ENCODE assay signal across 10 cellular contexts in the genomic region with DNA sequence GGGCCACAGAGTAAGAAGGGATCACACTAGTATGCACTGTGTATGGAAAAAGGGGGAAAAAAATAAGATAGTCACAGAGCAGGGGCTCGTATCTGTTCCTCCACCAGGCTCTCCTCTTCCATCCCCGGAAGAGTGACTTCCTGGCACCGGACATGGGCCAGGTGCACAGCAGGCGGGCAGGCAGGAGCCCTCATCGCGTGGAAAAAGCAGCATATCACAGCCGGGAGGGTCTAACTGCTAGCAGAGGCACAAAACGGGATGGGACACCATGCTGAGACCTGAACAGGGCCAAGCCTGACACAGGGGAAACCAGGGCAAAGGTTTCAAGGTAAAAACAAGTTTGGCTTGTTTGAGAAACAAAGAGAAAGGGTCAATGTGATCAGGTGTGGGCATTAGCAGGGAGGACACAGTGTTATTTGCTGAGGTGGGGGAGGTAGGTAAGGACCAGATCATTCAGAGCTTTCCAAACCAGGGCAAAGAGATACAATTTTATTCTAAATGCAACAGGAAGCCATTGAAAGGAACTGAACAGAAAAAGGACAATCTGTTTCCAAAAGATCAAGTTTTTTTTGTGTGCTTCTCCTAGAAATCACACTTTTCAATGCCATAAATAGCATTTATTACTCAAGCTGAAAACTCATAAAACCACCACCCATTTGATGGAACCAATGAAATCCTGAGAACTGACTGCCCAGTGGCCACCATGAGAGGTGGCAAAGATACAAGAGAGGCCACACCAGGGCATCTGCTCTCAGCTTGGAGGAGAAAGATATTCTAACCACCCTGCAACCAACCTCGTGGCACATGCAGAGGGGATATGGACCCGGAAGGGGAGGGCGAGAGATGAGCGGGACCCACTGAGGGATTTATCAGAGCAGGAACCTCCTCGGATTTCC. TPM values are rescaled to one million over a fixed set of nuclear protein-coding genes. Genes with fewer than 3 reads are reported as not detected.
DNase-seq lines count a peak whose midpoint lies in the region; ATAC-seq and TF ChIP-seq lines count a peak whose summit lies in the region.
"Had no signal": no experiment of that assay in that cellular context is flagged by ENCODE, and none has a peak within 500 bp of the region (broad histone marks: within the 10 kb centered on the region; RNA-seq: fewer than 3 reads in every experiment).

No MANE protein-coding gene starts in this region.

- CTCF ChIA-PET in activated B cell treated with CpG ODN at 0.5 μM for 24 hours (lab: Charles Lee), result no interaction called here

- ATAC-seq in heart right ventricle (peak in 1 of 8 donors; percentile 15), Right ventricle myocardium superior (ENCODE audit: poor library complexity) (no peak), activated B cell treated with CpG ODN at 0.5 μM for 24 hours (ENCODE audit: low read depth) (no peak), lung (ENCODE audit: insufficient read depth, low FRiP score) (no peak), upper lobe of left lung (ENCODE audit: low FRiP score in 2 of 2) (no peak)
- ATAC-seq: activated CD4-positive, CD25-positive, alpha-beta regulatory T cell treated with anti-CD3 and anti-CD28 coated beads, Interleukin-2, amount 50 U/mL, for 24 hours had no signal

- H3K4me3 Mint-ChIP-seq in activated B cell treated with CpG ODN at 0.5 μM for 24 hours, result no peak overlapping the region
- no peak overlapping the region for H3K4me3 Mint-ChIP-seq in osteocyte (ENCODE audit: unreplicated experiment)

- peaks cover 26 to 80% (median 65%) of the 10 kb centered on the region in 9 donors for H3K4me1 ChIP-seq in heart right ventricle
- H3K4me1 ChIP-seq in lung (ENCODE audit: control insufficient read depth in 2 of 2, insufficient read depth in 2 of 2, low read length in 2 of 2), result peaks cover 27 to 30% of the 10 kb centered on the region in 2 donors
- peaks cover 73 to 83% (median 77%) of the 10 kb centered on the region in 4 donors for H3K4me1 ChIP-seq in upper lobe of left lung

- H3K27me3 ChIP-seq in heart right ventricle, result no peaks in the 10 kb centered on the region
- no peaks in the 10 kb centered on the region for H3K27me3 ChIP-seq in lung (ENCODE audit: control insufficient read depth, insufficient read depth)
- no peaks in the 10 kb centered on the region for H3K27me3 ChIP-seq in upper lobe of left lung

- no peak for TF ChIP-seq POLR2A in upper lobe of left lung (IDR thresholded peaks at IDR 0.05)

- DNase-seq in heart right ventricle (no peak), Right ventricle myocardium superior (no peak), activated B cell treated with CpG ODN at 0.5 μM for 24 hours (no peak), lung (ENCODE audit: low spot score) (peak; percentile 28), upper lobe of left lung (no peak), osteocyte (ENCODE audit: extremely low spot score, unreplicated experiment) (no peak), NCI-H2227 (lab: John Stamatoyannopoulos, UW; ENCODE audit: unreplicated experiment) (no peak), retina (no peak)
- DNase-seq: NCI-H2227 treated with DMSO at 0.1 percent for 48 hours had no signal

- H3K36me3 Mint-ChIP-seq in activated B cell treated with CpG ODN at 0.5 μM for 24 hours (ENCODE audit: low read depth) (peaks cover 15% of the 10 kb centered on the region), osteocyte (ENCODE audit: unreplicated experiment) (no peaks in the 10 kb centered on the region)

- POLR2A ChIA-PET in activated B cell treated with CpG ODN at 0.5 μM for 24 hours (lab: Charles Lee), result no interaction called here

- 53 to 61% methylated on average over 13 of the region's 13 CpGs for WGBS in heart right ventricle, 2 donors
- 36 to 39% methylated on average over 13 of the region's 13 CpGs for WGBS in lung, 2 donors
- 33 to 34% methylated on average over 13 of the region's 13 CpGs for WGBS in upper lobe of left lung, 2 donors

- no peak for TF ChIP-seq EP300 in upper lobe of left lung (IDR thresholded peaks at IDR 0.05)

- H3K27me3 Mint-ChIP-seq in activated B cell treated with CpG ODN at 0.5 μM for 24 hours, result no peaks in the 10 kb centered on the region
- no peaks in the 10 kb centered on the region for H3K27me3 Mint-ChIP-seq in osteocyte (ENCODE audit: unreplicated experiment)

- H3K9me3 ChIP-seq in heart right ventricle (no peaks in the 10 kb centered on the region), lung (ENCODE audit: control insufficient read depth in 2 of 2, insufficient read depth in 1 of 2, low read length in 1 of 2) (no peaks in the 10 kb centered on the region), upper lobe of left lung (no peaks in the 10 kb centered on the region)

- TF ChIP-seq CTCF in heart right ventricle (IDR thresholded peaks at IDR 0.05) (no peak), activated B cell treated with CpG ODN at 0.5 μM for 24 hours (IDR thresholded peaks at IDR 0.05) (no peak), lung (IDR thresholded peaks at IDR 0.05; ENCODE audit: control extremely low read depth, extremely low read depth) (no peak), upper lobe of left lung (IDR thresholded peaks at IDR 0.05) (no peak), osteocyte (IDR thresholded peaks at IDR 0.05) (no peak)

- H3K36me3 ChIP-seq in heart right ventricle (peaks cover 0 to 3% (median 0%) of the 10 kb centered on the region in 9 donors), lung (ENCODE audit: control insufficient read depth in 2 of 2, insufficient read depth in 2 of 2, low read length in 2 of 2) (no peaks in the 10 kb centered on the region), upper lobe of left lung (peaks cover 0 to 4% (median 0%) of the 10 kb centered on the region in 4 donors)

- H3K4me1 Mint-ChIP-seq in activated B cell treated with CpG ODN at 0.5 μM for 24 hours (peaks cover 54% of the 10 kb centered on the region), osteocyte (ENCODE audit: unreplicated experiment) (peaks cover 18% of the 10 kb centered on the region)

- H3K27ac ChIP-seq in heart right ventricle (peak overlapping the region in 8 of 10 donors; percentile 0 to 94 (median 14)), lung (ENCODE audit: low read depth in 1 of 2, low read length in 1 of 2) (peak overlapping the region; percentile 71 to 77), upper lobe of left lung (peak overlapping the region; percentile 68 to 96 (median 88))

- H3K9me3 Mint-ChIP-seq in activated B cell treated with CpG ODN at 0.5 μM for 24 hours (no peaks in the 10 kb centered on the region), osteocyte (ENCODE audit: unreplicated experiment) (no peaks in the 10 kb centered on the region)

- intact Hi-C loops in heart right ventricle (cut with DNase I) (no loop called here), Right ventricle myocardium superior (cut with DNase I) (no loop called here), activated B cell treated with CpG ODN at 0.5 μM for 24 hours (cut with micrococcal nuclease) (no loop called here)

- peak overlapping the region; percentile 0 for H3K27ac Mint-ChIP-seq in activated B cell treated with CpG ODN at 0.5 μM for 24 hours
- no peak overlapping the region for H3K27ac Mint-ChIP-seq in osteocyte (ENCODE audit: unreplicated experiment)

- no peak overlapping the region for H3K4me3 ChIP-seq in heart right ventricle
- H3K4me3 ChIP-seq in lung, result no peak overlapping the region
- H3K4me3 ChIP-seq in upper lobe of left lung, result peak overlapping the region in 1 of 4 donors; percentile 4

RNA-seq across cellular contexts. Expression of gene CYB5A, which starts 9.2 kb away (rescaled TPM):
- total RNA-seq in heart right ventricle (100 to 1,000 TPM in 2 of 10 donors, 10 to 100 TPM in 8; 61.0 to 121 (median 78.0) TPM), Right ventricle myocardium superior (101 TPM), activated B cell treated with CpG ODN at 0.5 μM for 24 hours (46.2 and 47.2 TPM in 2 replicates), lung (100 to 1,000 TPM; 516 to 527 TPM), upper lobe of left lung (100 to 1,000 TPM; 291 to 729 (median 637) TPM), osteocyte (28.2 and 33.2 TPM in 2 replicates)
- polyA plus RNA-seq in heart right ventricle (10 to 100 TPM; 40.4 to 47.5 TPM), lung (100 to 1,000 TPM; 408 to 853 TPM)

RNA-seq across cellular contexts. Expression of gene C18orf63, which starts 33.0 kb away (rescaled TPM):
- not detected for total RNA-seq in heart right ventricle
- not detected for polyA plus RNA-seq in heart right ventricle
- total RNA-seq in Right ventricle myocardium superior, result not detected
- not detected in 2 replicates for total RNA-seq in activated B cell treated with CpG ODN at 0.5 μM for 24 hours
- total RNA-seq in lung, result under 1 TPM; 0.14 to 0.55 TPM
- polyA plus RNA-seq in lung, result under 1 TPM; 0.37 to 0.38 TPM
- total RNA-seq in upper lobe of left lung, result 1 to 10 TPM in 2 of 6 donors, under 1 TPM in 4; under 0.01 to 1.6 (median 0.22) TPM
- total RNA-seq in osteocyte, result not detected in 2 replicates

Comparison
In these comparisons a context has a peak if more than half of its experiments do, and no peak if none do; other contexts are left out.
1. H3K27ac ChIP-seq: peak in every context shown above with its lines; median percentile 88 in upper lobe of left lung; 74 in lung; 14 in heart right ventricle.